In the genomic region with DNA sequence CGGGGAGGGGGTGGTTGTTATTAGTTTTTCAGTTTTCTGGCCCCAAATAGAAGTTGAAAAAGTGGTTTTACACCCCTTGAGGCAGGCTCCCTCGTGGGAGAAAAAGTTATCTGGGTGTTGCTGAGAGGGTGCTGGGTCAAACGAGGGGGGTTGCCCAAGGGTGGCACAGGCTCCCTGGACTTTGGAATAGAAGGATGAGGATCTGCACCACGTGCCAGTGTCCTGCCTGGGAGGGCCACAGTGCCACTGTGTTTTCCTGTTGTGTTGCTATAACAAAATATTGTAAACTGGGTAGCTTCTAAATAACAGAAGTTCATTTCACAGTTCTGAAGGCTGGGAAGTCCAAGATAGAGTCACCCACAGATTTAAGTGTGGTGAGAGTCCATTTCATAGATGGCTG, we compare ENCODE assay signal across 13 cellular contexts.
"Had no signal": no experiment of that assay in that cellular context is flagged by ENCODE, and none has a peak within 500 bp of the region (broad histone marks: within the 10 kb centered on the region; RNA-seq: fewer than 3 reads in every experiment).

No MANE protein-coding gene starts in this region.

- H3K4me3 ChIP-seq: colonic mucosa, coronary artery, dorsolateral prefrontal cortex, esophagus muscularis mucosa, esophagus squamous epithelium, gastrocnemius medialis, gastroesophageal sphincter, heart left ventricle, heart right ventricle had no signal

- ATAC-seq: effector memory CD8-positive, alpha-beta T cell; esophagus mucosa; foreskin keratinocyte; gastrocnemius medialis; gastroesophageal sphincter; heart left ventricle; heart right ventricle had no signal

- H3K36me3 ChIP-seq: colonic mucosa, esophagus muscularis mucosa, esophagus squamous epithelium, gastrocnemius medialis, gastroesophageal sphincter, heart left ventricle, heart right ventricle had no signal

- H3K27ac ChIP-seq: colonic mucosa, coronary artery, dorsolateral prefrontal cortex, epithelial cell of prostate, esophagus muscularis mucosa, esophagus squamous epithelium, foreskin keratinocyte, gastrocnemius medialis, gastroesophageal sphincter, heart left ventricle, heart right ventricle had no signal

- H3K4me1 ChIP-seq: colonic mucosa, foreskin keratinocyte had no signal

- H3K27me3 ChIP-seq: colonic mucosa, esophagus muscularis mucosa, esophagus squamous epithelium, foreskin keratinocyte, gastrocnemius medialis, gastroesophageal sphincter, heart left ventricle, heart right ventricle had no signal

- H3K9me3 ChIP-seq: colonic mucosa, esophagus muscularis mucosa, esophagus squamous epithelium, gastrocnemius medialis, gastroesophageal sphincter had no signal
